9 cellular contexts compared by ENCODE assay signal in the genomic region with DNA sequence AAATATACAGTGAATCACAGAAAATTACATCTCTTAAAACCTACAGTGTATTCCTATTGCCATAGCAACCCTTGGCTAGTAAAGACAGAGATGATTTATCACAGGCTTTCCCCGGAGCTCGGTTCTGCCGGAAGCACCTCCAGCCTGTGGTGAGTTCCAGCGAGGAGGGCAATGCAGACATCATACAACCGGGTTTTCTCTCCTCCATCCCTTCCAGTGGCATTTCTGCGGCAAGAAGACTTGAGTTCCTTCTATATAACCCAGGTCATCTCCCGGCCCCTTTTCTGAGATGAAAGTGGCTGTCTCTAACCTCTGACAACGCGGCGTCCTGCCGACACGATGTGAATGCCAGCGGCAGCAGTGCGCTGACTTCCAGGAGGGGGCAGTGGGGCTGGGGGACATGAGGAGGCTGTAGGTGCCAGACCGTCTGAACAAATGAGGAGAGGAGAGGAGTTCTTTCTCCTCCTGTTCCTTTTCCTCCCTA.
DNase-seq lines count a peak whose midpoint lies in the region; ATAC-seq and TF ChIP-seq lines count a peak whose summit lies in the region.
"Had no signal": no experiment of that assay in that cellular context is flagged by ENCODE, and none has a peak within 500 bp of the region (broad histone marks: within the 10 kb centered on the region; RNA-seq: fewer than 3 reads in every experiment).

No MANE protein-coding gene starts in this region.

- H3F3A ChIP-seq in PC-3 (ENCODE audit: low read length, unreplicated experiment) (no peaks in the 10 kb centered on the region), PC-9 (ENCODE audit: insufficient read depth, low read depth) (no peaks in the 10 kb centered on the region)

- no peaks in the 10 kb centered on the region for H4K20me1 ChIP-seq in PC-3 (ENCODE audit: low read length)
- H4K20me1 ChIP-seq in PC-9 (ENCODE audit: insufficient read depth), result no peaks in the 10 kb centered on the region

- H3K79me2 ChIP-seq in PC-3 (ENCODE audit: low read length) (no peaks in the 10 kb centered on the region), PC-9 (ENCODE audit: low read depth) (no peaks in the 10 kb centered on the region)

- H3K27ac ChIP-seq in PC-3 (ENCODE audit: low read length), result peak overlapping the region; percentile 56
- H3K27ac ChIP-seq in PC-9, result no peak overlapping the region
- H3K27ac ChIP-seq: neutrophil had no signal

- intact Hi-C loops in PC-3 (cut with micrococcal nuclease) (loop anchor here (1.0 to 2.0 kb wide), 5 partner anchors 40 to 185 kb away; no protein-coding TSS in a partner anchor), PC-9 (cut with micrococcal nuclease; ENCODE audit: unreplicated experiment) (no loop called here)

- H3K27me3 ChIP-seq in PC-3 (ENCODE audit: low read length) (no peaks in the 10 kb centered on the region), PC-9 (ENCODE audit: insufficient read depth, low read depth) (no peaks in the 10 kb centered on the region)

- H3K4me1 ChIP-seq in PC-3 (ENCODE audit: insufficient read depth, low read length), result peaks cover 18% of the 10 kb centered on the region
- 0 out of 2 replicates have a peak, but pooled peaks cover 8% of the 10 kb centered on the region for H3K4me1 ChIP-seq in PC-9 (replicated peaks; ENCODE audit: insufficient read depth)

- H3K4me2 ChIP-seq in PC-3 (ENCODE audit: low read length) (peak overlapping the region; percentile 81), PC-9 (no peak overlapping the region)

- H2AFZ ChIP-seq in PC-3 (ENCODE audit: low read length), result peak overlapping the region; percentile 86
- H2AFZ ChIP-seq in PC-9, result no peak overlapping the region

- DNase-seq in A172 (ENCODE audit: low spot score), result peak; percentile 64
- peak; percentile 80 for DNase-seq in PC-3
- DNase-seq in activated naive CD4-positive, alpha-beta T cell (lab: John Stamatoyannopoulos, UW), result peak in 3 of 4 experiments; percentile 4 to 19 (median 8)
- DNase-seq in glomerular visceral epithelial cell (ENCODE audit: extremely low spot score), result peak; percentile 80
- peak; percentile 26 for DNase-seq in pulmonary artery endothelial cell (ENCODE audit: low read depth, low spot score)
- DNase-seq in PC-9, result no peak
- no peak for DNase-seq in NCI-H1436 treated with DMSO at 0.1 percent for 48 hours (lab: John Stamatoyannopoulos, UW)

- CTCF ChIA-PET in PC-3 (lab: Charles Lee) (interaction anchor here (0.6 to 1.9 kb wide), 9 partner anchors 19 to 654 kb away, joined by 3 to 6 read pairs (median 5); partner anchors contain the start of genes FUT8 and MAX), PC-9 (lab: Charles Lee) (no interaction called here)

- no TSS peak for BruUV-seq in PC-3 (replicated peaks; lab: Mats Ljungman, UMichigan)
- no TSS peak for BruUV-seq in PC-9 (replicated peaks; lab: Mats Ljungman, UMichigan)

- H3K4me3 ChIP-seq in PC-3 (ENCODE audit: low read length) (peak overlapping the region; percentile 65), PC-9 (no peak overlapping the region)

- peak overlapping the region; percentile 49 for H3K9ac ChIP-seq in PC-3 (ENCODE audit: low read length)

- POLR2A ChIA-PET in PC-3 (lab: Charles Lee; ENCODE audit: unreplicated experiment), result interaction anchor here (0.6 to 1.4 kb wide), 3 partner anchors 87 to 241 kb away, joined by 3 to 13 read pairs (median 3); no protein-coding TSS in a partner anchor
- POLR2A ChIA-PET in PC-9 (lab: Charles Lee; ENCODE audit: unreplicated experiment), result no interaction called here

- H3K9me3 ChIP-seq in PC-3 (ENCODE audit: low read length) (no peaks in the 10 kb centered on the region), PC-9 (ENCODE audit: insufficient read depth, low read depth) (no peaks in the 10 kb centered on the region; the same call in 1 of the 2 replicates)
- H3K9me3 ChIP-seq: neutrophil had no signal

- H3K36me3 ChIP-seq in PC-3 (ENCODE audit: low read depth, low read length) (no peaks in the 10 kb centered on the region), PC-9 (ENCODE audit: low read depth) (no peaks in the 10 kb centered on the region)
- H3K36me3 ChIP-seq: neutrophil had no signal

- peak; percentile 76 for TF ChIP-seq CTCF in PC-3 (conservative IDR thresholded peaks at IDR 0.05; ENCODE audit: low read depth, low read length)
- no peak for TF ChIP-seq CTCF in PC-9 (conservative IDR thresholded peaks at IDR 0.05)

- ATAC-seq in GM19463 (IDR thresholded peaks at IDR 0.05; ENCODE audit: unreplicated experiment) (peak; percentile 29), PC-3 (peak; percentile 86)

- H3K9me2 ChIP-seq in PC-3 (replicated peaks; ENCODE audit: low read length) (no peaks in the 10 kb centered on the region), PC-9 (ENCODE audit: insufficient read depth) (no peaks in the 10 kb centered on the region)

Comparison
In these comparisons a context has a peak if more than half of its experiments do, and no peak if none do; other contexts are left out.
1. DNase-seq: peak in A172 (single experiment), PC-3 (single experiment), activated naive CD4-positive, alpha-beta T cell (3 of 4), glomerular visceral epithelial cell (single experiment) and pulmonary artery endothelial cell (single experiment); none in PC-9 (0 of 2) and NCI-H1436 treated with DMSO at 0.1 percent for 48 hours (single experiment).